ENCODE assay signal across 22 cellular contexts in the genomic region with DNA sequence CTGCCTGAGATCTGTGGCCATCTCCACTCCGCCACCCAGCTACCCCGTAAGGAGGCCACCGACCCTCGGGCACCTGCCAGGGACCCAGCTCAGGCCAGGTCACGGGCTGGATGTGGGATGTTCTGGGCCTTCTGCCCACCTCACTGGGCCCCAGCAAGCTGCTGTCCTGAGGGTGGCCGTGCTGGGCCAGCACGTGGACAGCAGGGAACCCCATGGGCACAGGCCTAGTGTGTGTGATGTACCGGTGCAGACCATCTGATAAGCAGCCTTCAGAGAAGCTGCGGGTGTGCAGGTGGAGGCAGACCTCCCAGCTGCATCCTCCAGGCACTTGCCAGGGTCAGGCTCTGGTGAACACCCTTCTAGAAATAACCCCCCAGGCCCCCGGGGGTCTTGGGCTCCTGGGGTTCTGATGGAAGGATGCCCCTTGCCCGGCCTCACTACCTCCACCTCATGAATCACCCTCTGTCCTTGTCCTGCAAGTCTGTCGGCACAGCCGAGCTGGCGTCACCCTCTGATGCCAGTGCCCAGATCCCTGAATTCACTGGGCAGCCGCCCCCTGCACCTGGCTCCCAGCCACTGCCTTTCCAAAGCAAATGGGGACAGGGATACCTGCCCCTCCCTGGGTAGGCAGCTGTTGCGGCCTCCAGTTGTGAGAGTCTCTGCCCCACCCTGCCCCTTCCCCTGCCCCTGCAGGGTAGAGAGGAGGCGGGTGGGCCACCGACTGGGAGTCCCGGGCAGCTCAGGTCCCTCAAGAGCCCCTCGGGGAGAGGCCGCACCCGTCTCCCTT.
DNase-seq lines count a peak whose midpoint lies in the region; ATAC-seq, FAIRE-seq and TF ChIP-seq lines count a peak whose summit lies in the region.
"Had no signal": no experiment of that assay in that cellular context is flagged by ENCODE, and none has a peak within 500 bp of the region (broad histone marks: within the 10 kb centered on the region; RNA-seq: fewer than 3 reads in every experiment).

No MANE protein-coding gene starts in this region.

- H3K27ac Mint-ChIP-seq in effector memory CD8-positive, alpha-beta T cell = no peak overlapping the region

- H2BK120ac ChIP-seq in H1 (replicated peaks; ENCODE audit: low read depth, low read length) = no peak overlapping the region

- CTCF ChIA-PET in H1 (lab: Charles Lee; ENCODE audit: partially characterized antibody) = interaction anchor here (0.7 to 2.4 kb wide), 15 partner anchors 10 to 186 kb away, joined by 3 to 15 read pairs (median 3); a partner anchor contains a TSS

- H3K4ac ChIP-seq in H1 (replicated peaks; ENCODE audit: insufficient read length, low read depth, low read length) = no peak overlapping the region

- TF ChIP-seq EP300 in H1 (IDR thresholded peaks at IDR 0.05; ENCODE audit: borderline replicate concordance in 1 of 2, low read depth in 2 of 2, low read length in 2 of 2) = no peak
- no peak for TF ChIP-seq EP300 in tibial nerve (IDR thresholded peaks at IDR 0.05)

- H3K9me3 Mint-ChIP-seq in effector memory CD8-positive, alpha-beta T cell = no peaks in the 10 kb centered on the region
- H3K9me3 Mint-ChIP-seq: memory B cell, neural crest cell had no signal

- H4K20me1 ChIP-seq in H1 (replicated peaks in 1 of 2; ENCODE audit: control insufficient read depth in 1 of 2, insufficient read depth in 2 of 2, low read length in 2 of 2) = peaks cover 1% of the 10 kb centered on the region in 2 experiments

- H3K36me3 ChIP-seq in right atrium auricular region (no peaks in the 10 kb centered on the region), H1 (ENCODE audit: control insufficient read depth in 2 of 4, insufficient read depth in 4 of 4, low read length in 3 of 4) (no peaks in the 10 kb centered on the region), mucosa of descending colon (ENCODE audit: low read depth) (no peaks in the 10 kb centered on the region), tibial nerve (no peaks in the 10 kb centered on the region)
- H3K36me3 ChIP-seq: ascending aorta, upper lobe of right lung had no signal

- no peak overlapping the region for H3K56ac ChIP-seq in H1 (replicated peaks; ENCODE audit: insufficient read length, low read depth, low read length)

- H3K9me3 ChIP-seq in right atrium auricular region (no peaks in the 10 kb centered on the region), H1 (ENCODE audit: insufficient read depth in 2 of 2, low read depth in 1 of 2, low read length in 1 of 2) (no peaks in the 10 kb centered on the region), mucosa of descending colon (no peaks in the 10 kb centered on the region), tibial nerve (no peaks in the 10 kb centered on the region)
- H3K9me3 ChIP-seq: ascending aorta, upper lobe of right lung had no signal

- no peak overlapping the region for H3K4me3 Mint-ChIP-seq in effector memory CD8-positive, alpha-beta T cell
- H3K4me3 Mint-ChIP-seq: neural crest cell had no signal

- H2AFZ ChIP-seq in H1 (ENCODE audit: low read length) = no peak overlapping the region

- H3K18ac ChIP-seq in H1 (ENCODE audit: extremely low read depth, low read length) = no peak overlapping the region

- no peak overlapping the region for H4K91ac ChIP-seq in H1 (replicated peaks; ENCODE audit: insufficient read length, low read length)

- no peak overlapping the region for H3K9ac ChIP-seq in H1 (replicated peaks in 1 of 4; ENCODE audit: extremely low read depth in 1 of 4, low read depth in 3 of 4, low read length in 3 of 4)

- TF ChIP-seq CTCF in right atrium auricular region (IDR thresholded peaks at IDR 0.05) (no peak), H1 (IDR thresholded peaks at IDR 0.05; ENCODE audit: control extremely low read depth in 1 of 3, insufficient read depth in 1 of 3, low read depth in 1 of 3, low read length in 3 of 3) (no peak), mucosa of descending colon (IDR thresholded peaks at IDR 0.05) (no peak), tibial nerve (IDR thresholded peaks at IDR 0.05) (no peak)

- H3K14ac ChIP-seq in H1 (ENCODE audit: insufficient read length) = no peak overlapping the region

- no peaks in the 10 kb centered on the region for H3K23me2 ChIP-seq in H1 (ENCODE audit: low read depth, low read length)

- intact Hi-C loops in Right ventricle myocardium superior (cut with DNase I) (no loop called here), mucosa of descending colon (cut with DNase I, micrococcal nuclease) (no loop called here)

- no peak overlapping the region for H2BK12ac ChIP-seq in H1 (ENCODE audit: low read depth, low read length)

- H3K4me2 ChIP-seq in H1 (ENCODE audit: insufficient read depth in 1 of 2, low read depth in 2 of 2, low read length in 2 of 2) = no peak overlapping the region

- H2BK5ac ChIP-seq in H1 (ENCODE audit: low read depth, low read length) = peak overlapping the region; percentile 75; the same call in 1 of the 2 replicates

- no peak overlapping the region for H2BK15ac ChIP-seq in H1 (ENCODE audit: low read length)

- WGBS in H1 (ENCODE audit: extremely low coverage in 1 of 2, insufficient coverage in 1 of 2, insufficient read length in 1 of 2, insufficient replicate concordance in 2 of 2, low coverage in 1 of 2, low lambda C conversion rate in 2 of 2, missing lambda C conversion rate in 1 of 2), 2 experiments = 85% methylated on average over 15 of the region's 22 CpGs; no CpG with 5 or more reads in 1 of the 2 experiments
- WGBS in tibial nerve, 2 donors = 63 to 69% methylated on average over 13 to 16 of the region's 22 CpGs

- H3K27me3 ChIP-seq in right atrium auricular region = no peaks in the 10 kb centered on the region
- H3K27me3 ChIP-seq in H1 (replicated peaks in 1 of 4; ENCODE audit: control insufficient read depth in 3 of 4, extremely low read depth in 1 of 4, insufficient read depth in 3 of 4, low read length in 3 of 4) = no peaks in the 10 kb centered on the region; a peak in 1 of 7 replicates
- no peaks in the 10 kb centered on the region for H3K27me3 ChIP-seq in tibial nerve
- H3K27me3 ChIP-seq: ascending aorta, upper lobe of right lung had no signal

- H3K79me1 ChIP-seq in H1 (ENCODE audit: low read depth, low read length) = no peaks in the 10 kb centered on the region

- H3K27ac ChIP-seq in right atrium auricular region = no peak overlapping the region
- no peak overlapping the region for H3K27ac ChIP-seq in H1 (ENCODE audit: low read depth, low read length)
- H3K27ac ChIP-seq in tibial nerve = peak overlapping the region; percentile 71 to 91 (median 83)
- H3K27ac ChIP-seq: ascending aorta, upper lobe of right lung had no signal

- no peaks in the 10 kb centered on the region for H3K4me1 ChIP-seq in right atrium auricular region
- H3K4me1 ChIP-seq in H1 (replicated peaks in 1 of 4; ENCODE audit: control insufficient read depth in 3 of 4, insufficient read depth in 4 of 4, low read length in 3 of 4) = no peaks in the 10 kb centered on the region
- H3K4me1 ChIP-seq in mucosa of descending colon (ENCODE audit: low read depth) = no peaks in the 10 kb centered on the region
- H3K4me1 ChIP-seq in tibial nerve = peaks cover 0 to 53% (median 27%) of the 10 kb centered on the region in 4 donors
- H3K4me1 ChIP-seq: ascending aorta, upper lobe of right lung had no signal

- no peak overlapping the region for H4K5ac ChIP-seq in H1 (ENCODE audit: insufficient read length, low read depth, low read length)

- no peak for TF ChIP-seq POLR2A in H1 (IDR thresholded peaks at IDR 0.05; ENCODE audit: control extremely low read depth in 1 of 2, low read depth in 2 of 2, low read length in 2 of 2)
- TF ChIP-seq POLR2A in tibial nerve (IDR thresholded peaks at IDR 0.05) = no peak

- TF ChIP-seq RAD21 in H1 (IDR thresholded peaks at IDR 0.05 in 1 of 2, conservative IDR thresholded peaks at IDR 0.05 in 1 of 2; ENCODE audit: low read depth in 2 of 2, low read length in 2 of 2) = no peak

- no peak overlapping the region for H2BK20ac ChIP-seq in H1 (ENCODE audit: low read length)

- H3K4me3 ChIP-seq in right atrium auricular region (no peak overlapping the region), H1 (ENCODE audit: extremely low read depth in 1 of 4, insufficient read depth in 2 of 4, low read depth in 3 of 4, low read length in 4 of 4) (no peak overlapping the region), mucosa of descending colon (no peak overlapping the region), tibial nerve (no peak overlapping the region)
- H3K4me3 ChIP-seq: ascending aorta, coronary artery, upper lobe of right lung had no signal

- H4K8ac ChIP-seq in H1 (ENCODE audit: extremely low read depth, insufficient read depth, low read length) = no peak overlapping the region

- H3K27me3 Mint-ChIP-seq in effector memory CD8-positive, alpha-beta T cell = no peaks in the 10 kb centered on the region
- H3K27me3 Mint-ChIP-seq: memory B cell had no signal

- peaks cover 32% of the 10 kb centered on the region for H3K36me3 Mint-ChIP-seq in effector memory CD8-positive, alpha-beta T cell (ENCODE audit: insufficient read depth)
- H3K36me3 Mint-ChIP-seq: memory B cell had no signal

- no peaks in the 10 kb centered on the region for H3K79me2 ChIP-seq in H1 (ENCODE audit: control insufficient read depth in 1 of 2, insufficient read depth in 2 of 2, low read length in 2 of 2)

- POLR2A ChIA-PET in H1 (lab: Charles Lee; ENCODE audit: partially characterized antibody) = interaction anchor here (1.3 to 2.5 kb wide), 3 partner anchors 10 to 39 kb away, joined by 3 to 6 read pairs (median 3); no protein-coding TSS in a partner anchor

- H3K4me1 Mint-ChIP-seq in effector memory CD8-positive, alpha-beta T cell (ENCODE audit: low read depth in 2 of 2) = peaks cover 12 to 15% of the 10 kb centered on the region in 2 donors

- no peak overlapping the region for H2AK5ac ChIP-seq in H1 (ENCODE audit: low read depth, low read length)

- H3K23ac ChIP-seq in H1 (ENCODE audit: insufficient read length) = no peak overlapping the region

- DNase-seq in Right ventricle myocardium superior (peak; percentile 35), right atrium auricular region (ENCODE audit: low spot score) (no peak), H1 (ENCODE audit: low read depth in 1 of 2, low spot score in 2 of 2) (no peak), mucosa of descending colon (peak in 2 of 3 donors; percentile 25 to 45), tibial nerve (ENCODE audit: low spot score in 2 of 2) (no peak), HK-2 (ENCODE audit: unreplicated experiment) (no peak)
- DNase-seq in effector memory CD8-positive, alpha-beta T cell = no peak
- DNase-seq: activated CD4-positive, alpha-beta T cell treated with anti-CD3 and anti-CD28 coated beads for 1 hour; activated gamma-delta T cell treated with Interleukin-2 at 50 U/mL for 16 hours; DMS79; KBM-7; NCI-H1417; SIG-M5; stimulated activated CD4-positive, alpha-beta T cell treated with anti-CD3 and anti-CD28 coated beads, Interleukin-4, amount 100 ng/mL, for 24 hours; T-helper 9 cell; upper lobe of right lung had no signal

- no peak for ATAC-seq in Right ventricle myocardium superior (ENCODE audit: poor library complexity)
- no peak for ATAC-seq in mucosa of descending colon
- no peak for ATAC-seq in effector memory CD8-positive, alpha-beta T cell (replicated peaks)
- no peak for ATAC-seq in HG03565 (IDR thresholded peaks at IDR 0.05; ENCODE audit: unreplicated experiment)
- ATAC-seq: upper lobe of right lung had no signal

- FAIRE-seq in H1 (lab: Jason Lieb, UNC) = no peak
- FAIRE-seq: A204.1 had no signal

TF ChIP-seq in H1, 55 proteins besides CTCF, POLR2A, EP300 and RAD21 (continues in another document):
- no peak for TF ChIP-seq FOSL1 (IDR thresholded peaks at IDR 0.05; ENCODE audit: insufficient read depth, low read depth, low read length)
- no peak for TF ChIP-seq GTF2F1 (IDR thresholded peaks at IDR 0.05; ENCODE audit: borderline replicate concordance, low read depth, low read length)

Comparison
In these comparisons a context has a peak if more than half of its experiments do, and no peak if none do; other contexts are left out.
1. DNase-seq: peak in Right ventricle myocardium superior (single experiment) and mucosa of descending colon (2 of 3); none in right atrium auricular region (single experiment), H1 (0 of 2), tibial nerve (0 of 2), effector memory CD8-positive, alpha-beta T cell (0 of 3) and HK-2 (single experiment).
2. H3K27ac ChIP-seq: peak in tibial nerve (4 of 4); none in right atrium auricular region (0 of 2) and H1 (single experiment).